In genomic region chr1:155967410-155968400, GRCh38 we compare ENCODE assay signal across 7 cellular contexts. TPM values are rescaled to one million over a fixed set of nuclear protein-coding genes. Genes with fewer than 3 reads are reported as not detected.
DNase-seq lines count a peak whose midpoint lies in the region; ATAC-seq lines count a peak whose summit lies in the region.
"Had no signal": no experiment of that assay in that cellular context is flagged by ENCODE, and none has a peak within 500 bp of the region (broad histone marks: within the 10 kb centered on the region; RNA-seq: fewer than 3 reads in every experiment).

No MANE protein-coding gene starts in this region.

- no peaks in the 10 kb centered on the region for H3K9me3 Mint-ChIP-seq in activated naive CD4-positive, alpha-beta T cell treated with anti-CD3 and anti-CD28 coated beads, Interleukin-2, amount 50 U/mL, for 72 hours

- no peak for ATAC-seq in activated naive CD4-positive, alpha-beta T cell treated with anti-CD3 and anti-CD28 coated beads, Interleukin-2, amount 50 U/mL, for 72 hours
- no peak for ATAC-seq in GM18511 (IDR thresholded peaks at IDR 0.05; ENCODE audit: unreplicated experiment)
- no peak for ATAC-seq in HG02970 (IDR thresholded peaks at IDR 0.05; ENCODE audit: low FRiP score, unreplicated experiment)

- H3K27ac Mint-ChIP-seq in activated naive CD4-positive, alpha-beta T cell treated with anti-CD3 and anti-CD28 coated beads, Interleukin-2, amount 50 U/mL, for 72 hours: peak overlapping the region; percentile 87 to 97

- H3K36me3 Mint-ChIP-seq in activated naive CD4-positive, alpha-beta T cell treated with anti-CD3 and anti-CD28 coated beads, Interleukin-2, amount 50 U/mL, for 72 hours: peaks cover 10 to 13% of the 10 kb centered on the region in 2 donors

- peak; percentile 26 for DNase-seq in DMS153 (lab: John Stamatoyannopoulos, UW)
- DNase-seq in activated naive CD4-positive, alpha-beta T cell treated with anti-CD3 and anti-CD28 coated beads, Interleukin-2, amount 50 U/mL, for 72 hours (ENCODE audit: low spot score in 2 of 2): no peak
- peak; percentile 60 for DNase-seq in medulla oblongata (ENCODE audit: extremely low spot score)
- no peak for DNase-seq in NCI-H2029 treated with DMSO at 0.1 percent for 48 hours (lab: John Stamatoyannopoulos, UW)

RNA-seq across cellular contexts. Expression of gene ARHGEF2, which starts 10.6 kb away (rescaled TPM):
- 100 to 1,000 TPM; 131 to 238 TPM for total RNA-seq in activated naive CD4-positive, alpha-beta T cell treated with anti-CD3 and anti-CD28 coated beads, Interleukin-2, amount 50 U/mL, for 72 hours

RNA-seq across cellular contexts. Expression of gene RXFP4, which starts 26.3 kb away (rescaled TPM):
- not detected for total RNA-seq in activated naive CD4-positive, alpha-beta T cell treated with anti-CD3 and anti-CD28 coated beads, Interleukin-2, amount 50 U/mL, for 72 hours
- total RNA-seq: kidney epithelial cell had no signal

RNA-seq across cellular contexts. Expression of gene KHDC4, which starts 33.5 kb away (rescaled TPM):
- 100 to 1,000 TPM in 1 of 2 donors, 10 to 100 TPM in 1; 81.2 to 100 TPM for total RNA-seq in activated naive CD4-positive, alpha-beta T cell treated with anti-CD3 and anti-CD28 coated beads, Interleukin-2, amount 50 U/mL, for 72 hours

RNA-seq across cellular contexts. Expression of gene SSR2, which starts 53.0 kb away (rescaled TPM):
- 100 to 1,000 TPM; 178 TPM for total RNA-seq in activated naive CD4-positive, alpha-beta T cell treated with anti-CD3 and anti-CD28 coated beads, Interleukin-2, amount 50 U/mL, for 72 hours

RNA-seq across cellular contexts. Expression of gene RIT1, which starts 56.6 kb away (rescaled TPM):
- total RNA-seq in activated naive CD4-positive, alpha-beta T cell treated with anti-CD3 and anti-CD28 coated beads, Interleukin-2, amount 50 U/mL, for 72 hours: 10 to 100 TPM; 33.1 to 49.2 TPM

Comparison
In these comparisons a context has a peak if more than half of its experiments do, and no peak if none do; other contexts are left out.
1. DNase-seq: peak in DMS153 (single experiment) and medulla oblongata (single experiment); none in activated naive CD4-positive, alpha-beta T cell treated with anti-CD3 and anti-CD28 coated beads, Interleukin-2, amount 50 U/mL, for 72 hours (0 of 2) and NCI-H2029 treated with DMSO at 0.1 percent for 48 hours (single experiment).